29 cellular contexts compared by ENCODE assay signal in genomic region chr14:26074892-26075291, GRCh38.
"Had no signal": no experiment of that assay in that cellular context is flagged by ENCODE, and none has a peak within 500 bp of the region (broad histone marks: within the 10 kb centered on the region; RNA-seq: fewer than 3 reads in every experiment).

No MANE protein-coding gene starts in this region.

- FAIRE-seq: urothelium cell line had no signal

- H3K27me3 Mint-ChIP-seq: stimulated activated memory B cell treated with anti-CD40 and anti-IgM and Interleukin-4, amounts not matched to agents 10 μg/mL and 1 μg/mL and 100 μg/mL, for 72 hours; stimulated activated naive B cell treated with anti-CD40 and anti-IgM and Interleukin-4, amounts not matched to agents 10 μg/mL and 1 μg/mL and 100 μg/mL, for 72 hours; stimulated activated naive CD8-positive, alpha-beta T cell treated with anti-CD3 and anti-CD28 coated beads, Interleukin-15, amount 100 ng/mL, for 72 hours; stimulated activated naive CD8-positive, alpha-beta T cell treated with anti-CD3 and anti-CD28 coated beads, Interleukin-15, Interleukin-2, amounts not matched to agents 100 ng/mL and 50 ng/mL, for 24 hours; type B pancreatic cell had no signal

- H3K9me3 ChIP-seq: stomach, suprapubic skin, testis, thoracic aorta, thyroid gland, tibial artery, tibial nerve, transverse colon, upper lobe of left lung, upper lobe of right lung, uterus, vagina had no signal

- DNase-seq: stimulated activated CD4-positive, alpha-beta T cell treated with anti-CD3 and anti-CD28 coated beads, Interleukin-2, amount 100 ng/mL, for 48 hours; stimulated activated CD4-positive, alpha-beta T cell treated with anti-CD3 and anti-CD28 coated beads, Interleukin-4, amount 100 ng/mL, for 1 hour; stimulated activated CD4-positive, alpha-beta T cell treated with anti-CD3 and anti-CD28 coated beads, Interleukin-4, amount 100 ng/mL, for 24 hours; stimulated activated CD4-positive, alpha-beta T cell treated with anti-CD3 and anti-CD28 coated beads, Interleukin-4, amount 100 ng/mL, for 4 hours; stimulated activated CD8-positive, alpha-beta memory T cell treated with anti-CD3 and anti-CD28 coated beads, Interleukin-4, amount 100 ng/mL, for 48 hours; stimulated activated naive B cell treated with anti-CD40 and anti-IgM and Interleukin-4, amounts not matched to agents 10 μg/mL and 1 μg/mL and 100 μg/mL, for 72 hours; stimulated activated naive CD4-positive, alpha-beta T cell; stimulated activated naive CD4-positive, alpha-beta T cell treated with Interleukin-2 at 50 U/mL for 16 hours; stimulated activated naive CD8-positive, alpha-beta T cell treated with anti-CD3 and anti-CD28 coated beads, Interleukin-15, amount 100 ng/mL, for 72 hours; stimulated activated naive CD8-positive, alpha-beta T cell treated with anti-CD3 and anti-CD28 coated beads, Interleukin-15, Interleukin-2, amounts not matched to agents 100 U/mL and 50 U/mL, for 24 hours; stomach; substantia nigra; testis; thyroid gland; tibial artery; transverse colon; trophoblast cell; upper lobe of left lung; upper lobe of right lung; uterus had no signal

- H3K4me1 ChIP-seq: stomach, suprapubic skin, testis, thyroid gland, tibial artery, tibial nerve, transverse colon, upper lobe of left lung, upper lobe of right lung, uterus, vagina had no signal

- H3K4me3 ChIP-seq: stomach, suprapubic skin, testis, thoracic aorta, thyroid gland, tibial artery, tibial nerve, transverse colon, upper lobe of left lung, upper lobe of right lung, uterus, vagina had no signal

- ATAC-seq: stimulated activated effector memory CD8-positive, alpha-beta T cell treated with anti-CD3 and anti-CD28 coated beads, Interleukin-12 subunit alpha, Interleukin-12 subunit beta, amount 100 ng/mL, for 72 hours; stimulated activated memory B cell treated with anti-CD40 and anti-IgM and Interleukin-4, amounts not matched to agents 10 μg/mL and 1 μg/mL and 100 μg/mL, for 72 hours; stimulated activated naive B cell treated with anti-CD40 and anti-IgM and Interleukin-4, amounts not matched to agents 10 μg/mL and 1 μg/mL and 100 μg/mL, for 72 hours; stimulated activated naive CD8-positive, alpha-beta T cell treated with anti-CD3 and anti-CD28 coated beads, Interleukin-15, amount 100 ng/mL, for 72 hours; stimulated activated naive CD8-positive, alpha-beta T cell treated with anti-CD3 and anti-CD28 coated beads, Interleukin-15, Interleukin-2, amounts not matched to agents 100 U/mL and 50 U/mL, for 24 hours; upper lobe of right lung had no signal

- H3K27me3 ChIP-seq: stomach, suprapubic skin, testis, thyroid gland, tibial artery, tibial nerve, transverse colon, upper lobe of left lung, upper lobe of right lung, uterus, vagina had no signal

- H3K36me3 Mint-ChIP-seq: stimulated activated effector memory CD8-positive, alpha-beta T cell treated with anti-CD3 and anti-CD28 coated beads, Interleukin-12 subunit alpha, Interleukin-12 subunit beta, amount 100 ng/mL, for 72 hours; stimulated activated memory B cell treated with anti-CD40 and anti-IgM and Interleukin-4, amounts not matched to agents 10 μg/mL and 1 μg/mL and 100 μg/mL, for 72 hours; stimulated activated naive B cell treated with anti-CD40 and anti-IgM and Interleukin-4, amounts not matched to agents 10 μg/mL and 1 μg/mL and 100 μg/mL, for 72 hours; type B pancreatic cell had no signal

- H3K27ac ChIP-seq: stomach, suprapubic skin, testis, thoracic aorta, thyroid gland, tibial artery, tibial nerve, transverse colon, upper lobe of left lung, upper lobe of right lung, uterus, vagina had no signal

- H3K9me3 Mint-ChIP-seq: stimulated activated memory B cell treated with anti-CD40 and anti-IgM and Interleukin-4, amounts not matched to agents 10 μg/mL and 1 μg/mL and 100 μg/mL, for 72 hours; type B pancreatic cell had no signal

- H3K4me1 Mint-ChIP-seq: stimulated activated effector memory CD8-positive, alpha-beta T cell treated with anti-CD3 and anti-CD28 coated beads, Interleukin-12 subunit alpha, Interleukin-12 subunit beta, amount 100 ng/mL, for 72 hours; stimulated activated memory B cell treated with anti-CD40 and anti-IgM and Interleukin-4, amounts not matched to agents 10 μg/mL and 1 μg/mL and 100 μg/mL, for 72 hours; stimulated activated naive B cell treated with anti-CD40 and anti-IgM and Interleukin-4, amounts not matched to agents 10 μg/mL and 1 μg/mL and 100 μg/mL, for 72 hours; stimulated activated naive CD8-positive, alpha-beta T cell treated with anti-CD3 and anti-CD28 coated beads, Interleukin-15, amount 100 ng/mL, for 72 hours had no signal

- H3K36me3 ChIP-seq: stomach, suprapubic skin, thoracic aorta, thyroid gland, tibial artery, tibial nerve, transverse colon, upper lobe of left lung, upper lobe of right lung, uterus, vagina had no signal

- H3K4me3 Mint-ChIP-seq: stimulated activated effector memory CD8-positive, alpha-beta T cell treated with anti-CD3 and anti-CD28 coated beads, Interleukin-12 subunit alpha, Interleukin-12 subunit beta, amount 100 ng/mL, for 72 hours; stimulated activated memory B cell treated with anti-CD40 and anti-IgM and Interleukin-4, amounts not matched to agents 10 μg/mL and 1 μg/mL and 100 μg/mL, for 72 hours; stimulated activated naive B cell treated with anti-CD40 and anti-IgM and Interleukin-4, amounts not matched to agents 10 μg/mL and 1 μg/mL and 100 μg/mL, for 72 hours; stimulated activated naive CD8-positive, alpha-beta T cell treated with anti-CD3 and anti-CD28 coated beads, Interleukin-15, amount 100 ng/mL, for 72 hours; stimulated activated naive CD8-positive, alpha-beta T cell treated with anti-CD3 and anti-CD28 coated beads, Interleukin-15, Interleukin-2, amounts not matched to agents 100 ng/mL and 50 ng/mL, for 24 hours; type B pancreatic cell had no signal

- H3K27ac Mint-ChIP-seq: stimulated activated effector memory CD8-positive, alpha-beta T cell treated with anti-CD3 and anti-CD28 coated beads, Interleukin-12 subunit alpha, Interleukin-12 subunit beta, amount 100 ng/mL, for 72 hours; stimulated activated memory B cell treated with anti-CD40 and anti-IgM and Interleukin-4, amounts not matched to agents 10 μg/mL and 1 μg/mL and 100 μg/mL, for 72 hours; stimulated activated naive B cell treated with anti-CD40 and anti-IgM and Interleukin-4, amounts not matched to agents 10 μg/mL and 1 μg/mL and 100 μg/mL, for 72 hours; stimulated activated naive CD8-positive, alpha-beta T cell treated with anti-CD3 and anti-CD28 coated beads, Interleukin-15, amount 100 ng/mL, for 72 hours; stimulated activated naive CD8-positive, alpha-beta T cell treated with anti-CD3 and anti-CD28 coated beads, Interleukin-15, Interleukin-2, amounts not matched to agents 100 ng/mL and 50 ng/mL, for 24 hours; type B pancreatic cell had no signal
